Comparison of ENCODE assay signal across 39 cellular contexts in the genomic region with DNA sequence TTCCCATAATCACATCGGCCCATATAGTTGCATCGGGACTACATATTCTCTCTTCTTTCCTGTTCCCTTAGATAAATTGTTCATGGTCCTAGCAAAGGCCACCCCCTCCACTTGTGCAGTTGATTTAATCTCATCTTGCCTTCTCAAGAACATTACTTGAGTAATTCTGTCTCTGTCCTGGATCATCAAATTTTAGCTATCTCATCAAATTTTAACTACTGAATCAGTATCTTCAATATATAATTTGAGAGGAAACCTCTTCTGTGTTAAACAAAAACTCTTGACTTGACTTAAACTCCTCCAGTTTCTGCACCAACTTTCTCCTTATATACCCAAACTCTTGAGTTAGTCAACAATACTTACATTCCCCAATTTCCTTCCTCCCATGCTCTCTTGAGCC. TPM values are rescaled to one million over a fixed set of nuclear protein-coding genes. Genes with fewer than 3 reads are reported as not detected.
"Had no signal": no experiment of that assay in that cellular context is flagged by ENCODE, and none has a peak within 500 bp of the region (broad histone marks: within the 10 kb centered on the region; RNA-seq: fewer than 3 reads in every experiment).

No MANE protein-coding gene starts in this region.

- DNase-seq: Kasumi-1, MG63, MM.1S, MV-4-11, NCI-H1048, NCI-H1092, NCI-H1092 treated with DMSO at 0.1 percent for 48 hours, NCI-H1105, NCI-H1105 treated with DMSO at 0.1 percent for 48 hours, NCI-H1417, NCI-H1417 treated with DMSO at 0.1 percent for 48 hours, NCI-H1436, NCI-H1436 treated with DMSO at 0.1 percent for 48 hours, NCI-H146, NCI-H1694, NCI-H1694 treated with DMSO at 0.1 percent for 48 hours, NCI-H187, NCI-H187 treated with DMSO at 0.1 percent for 48 hours, NCI-H1930, NCI-H2029, NCI-H2029 treated with DMSO at 0.1 percent for 48 hours, NCI-H2081, NCI-H2081 treated with DMSO at 0.1 percent for 48 hours, NCI-H2107, NCI-H2171, NCI-H2171 treated with DMSO at 0.1 percent for 48 hours, NCI-H2227 treated with DMSO at 0.1 percent for 48 hours, NCI-H226, NCI-H345, NCI-H446, NCI-H446 treated with DMSO at 0.1 percent for 48 hours, NCI-H510A, NCI-H510A treated with DMSO at 0.1 percent for 48 hours, NCI-H524, NCI-H524 treated with DMSO at 0.1 percent for 48 hours had no signal

- H3K4me3 ChIP-seq: MG63 had no signal

- H3K36me3 ChIP-seq: MG63 had no signal

- H3K27me3 ChIP-seq: MG63 had no signal

RNA-seq across cellular contexts. Expression of a gene that starts 4.2 kb away (rescaled TPM):
- total RNA-seq: LHCN-M2, M059J, MCF 10A, NCI-H460 had no signal

RNA-seq across cellular contexts. Expression of a gene that starts 18.9 kb away (rescaled TPM):
- total RNA-seq: LHCN-M2, M059J, MCF 10A, NCI-H460 had no signal

RNA-seq across cellular contexts. Expression of a gene that starts 19.7 kb away (rescaled TPM):
- total RNA-seq: LHCN-M2, M059J, MCF 10A, NCI-H460 had no signal
